In genomic region chr20:24607402-24607801, GRCh38 we compare ENCODE assay signal across 8 cellular contexts.
"Had no signal": no experiment of that assay in that cellular context is flagged by ENCODE, and none has a peak within 500 bp of the region (broad histone marks: within the 10 kb centered on the region; RNA-seq: fewer than 3 reads in every experiment).

No MANE protein-coding gene starts in this region.

- H3K27ac ChIP-seq: GM23248, HL-60 had no signal

- DNase-seq: GM23248, GOT3, H7, IMR-90, KG1 had no signal

- H3K9me3 ChIP-seq: HAP-1 had no signal

- H3K4me1 ChIP-seq: HAP-1 had no signal

- H3K4me3 ChIP-seq: GM23248, HAP-1, K562 had no signal

- H3K9ac ChIP-seq: GM23248 had no signal

- H3K36me3 ChIP-seq: HAP-1 had no signal
